ENCODE assay signal across 8 cellular contexts in genomic region chr22:38397189-38398097, GRCh38. TPM values are rescaled to one million over a fixed set of nuclear protein-coding genes. Genes with fewer than 3 reads are reported as not detected.
DNase-seq lines count a peak whose midpoint lies in the region; ATAC-seq and TF ChIP-seq lines count a peak whose summit lies in the region.

No MANE protein-coding gene starts in this region.

- H3K27ac ChIP-seq in CD8-positive, alpha-beta memory T cell (ENCODE audit: low read depth, low read length) = peak overlapping the region; percentile 31

- H3K36me3 ChIP-seq in CD8-positive, alpha-beta memory T cell (ENCODE audit: insufficient read depth, low read length) = no peaks in the 10 kb centered on the region
- H3K36me3 ChIP-seq in mucosa of stomach (ENCODE audit: control insufficient read depth, insufficient read depth, low read length) = no peaks in the 10 kb centered on the region

- DNase-seq in CD8-positive, alpha-beta memory T cell = peak in 1 of 5 donors; percentile 14
- DNase-seq in T-helper 2 cell treated with Interferon-gamma antibody and Interleukin-4, amounts not matched to agents 5 μg/mL and 100 μg/mL, for 36 hours (ENCODE audit: low spot score) = no peak
- DNase-seq in epithelial cell of proximal tubule (ENCODE audit: low read depth) = no peak
- DNase-seq in SW480 (ENCODE audit: low spot score) = no peak
- DNase-seq in GOT3 (lab: John Stamatoyannopoulos, UW) = no peak

- H3K27ac Mint-ChIP-seq in CD8-positive, alpha-beta memory T cell = peak overlapping the region in 7 of 8 donors; percentile 27 to 83 (median 57)
- peak overlapping the region; percentile 77 for H3K27ac Mint-ChIP-seq in T-helper 2 cell treated with Interferon-gamma antibody and Interleukin-4, amounts not matched to agents 5 μg/mL and 100 μg/mL, for 36 hours

- peak overlapping the region; percentile 47 for H3K9ac ChIP-seq in mucosa of stomach (ENCODE audit: low read length)

- CTCF ChIA-PET in CD8-positive, alpha-beta memory T cell (lab: Charles Lee) = interaction anchor here (1.0 kb wide), 1 partner anchor 43 kb away, joined by 3 read pairs; no protein-coding TSS in a partner anchor

- peaks cover 26 to 43% (median 33%) of the 10 kb centered on the region in 3 donors for H3K4me1 Mint-ChIP-seq in CD8-positive, alpha-beta memory T cell
- H3K4me1 Mint-ChIP-seq in T-helper 2 cell treated with Interferon-gamma antibody and Interleukin-4, amounts not matched to agents 5 μg/mL and 100 μg/mL, for 36 hours (ENCODE audit: low read depth) = peaks cover 48% of the 10 kb centered on the region

- H3K9me3 ChIP-seq in CD8-positive, alpha-beta memory T cell (ENCODE audit: low read length) = no peaks in the 10 kb centered on the region
- H3K9me3 ChIP-seq in mucosa of stomach (ENCODE audit: control insufficient read depth, low read length) = no peaks in the 10 kb centered on the region

- H3K9me3 Mint-ChIP-seq in CD8-positive, alpha-beta memory T cell = no peaks in the 10 kb centered on the region
- H3K9me3 Mint-ChIP-seq in T-helper 2 cell treated with Interferon-gamma antibody and Interleukin-4, amounts not matched to agents 5 μg/mL and 100 μg/mL, for 36 hours = no peaks in the 10 kb centered on the region

- H3K4me3 ChIP-seq in CD8-positive, alpha-beta memory T cell (ENCODE audit: low read length) = no peak overlapping the region
- H3K4me3 ChIP-seq in epithelial cell of proximal tubule (ENCODE audit: low read depth, low read length) (peak overlapping the region; percentile 81), mucosa of stomach (ENCODE audit: low read length) (no peak overlapping the region)

- H3K4me1 ChIP-seq in CD8-positive, alpha-beta memory T cell (ENCODE audit: insufficient read depth, low read length) = no peaks in the 10 kb centered on the region
- H3K4me1 ChIP-seq in mucosa of stomach (ENCODE audit: control insufficient read depth, insufficient read depth, low read length) = no peaks in the 10 kb centered on the region

- H3K27me3 ChIP-seq in CD8-positive, alpha-beta memory T cell (ENCODE audit: insufficient read depth, low read length, poor library complexity, severe bottlenecking) = no peaks in the 10 kb centered on the region
- H3K27me3 ChIP-seq in mucosa of stomach (ENCODE audit: control insufficient read depth, insufficient read depth, low read length) = peaks cover 6% of the 10 kb centered on the region

- peaks cover 0 to 1% (median 0%) of the 10 kb centered on the region in 3 donors for H3K36me3 Mint-ChIP-seq in CD8-positive, alpha-beta memory T cell
- no peaks in the 10 kb centered on the region for H3K36me3 Mint-ChIP-seq in T-helper 2 cell treated with Interferon-gamma antibody and Interleukin-4, amounts not matched to agents 5 μg/mL and 100 μg/mL, for 36 hours (ENCODE audit: low read depth)

- peak overlapping the region; percentile 71 to 89 (median 79) for H3K4me3 Mint-ChIP-seq in CD8-positive, alpha-beta memory T cell
- H3K4me3 Mint-ChIP-seq in T-helper 2 cell treated with Interferon-gamma antibody and Interleukin-4, amounts not matched to agents 5 μg/mL and 100 μg/mL, for 36 hours = peak overlapping the region; percentile 86

- no peak for TF ChIP-seq CTCF in epithelial cell of proximal tubule (conservative IDR thresholded peaks at IDR 0.05; ENCODE audit: low read depth, low read length)

- POLR2A ChIA-PET in CD8-positive, alpha-beta memory T cell (lab: Charles Lee) = no interaction called here

- ATAC-seq in HG02678 (IDR thresholded peaks at IDR 0.05; ENCODE audit: unreplicated experiment) = peak; percentile 35
- no peak for ATAC-seq in GM21515 (IDR thresholded peaks at IDR 0.05; ENCODE audit: unreplicated experiment)

- H3K27me3 Mint-ChIP-seq in CD8-positive, alpha-beta memory T cell = peaks cover 1 to 12% of the 10 kb centered on the region in 2 donors
- peaks cover 14% of the 10 kb centered on the region for H3K27me3 Mint-ChIP-seq in T-helper 2 cell treated with Interferon-gamma antibody and Interleukin-4, amounts not matched to agents 5 μg/mL and 100 μg/mL, for 36 hours (ENCODE audit: low read depth)

RNA-seq across cellular contexts. Expression of gene KCNJ4, which starts 57.6 kb away (rescaled TPM):
- total RNA-seq in CD8-positive, alpha-beta memory T cell = not detected
- not detected for polyA plus RNA-seq in CD8-positive, alpha-beta memory T cell
- 0.07 TPM in 1 of 2 replicates, not detected in the other for total RNA-seq in epithelial cell of proximal tubule
